In the genomic region with DNA sequence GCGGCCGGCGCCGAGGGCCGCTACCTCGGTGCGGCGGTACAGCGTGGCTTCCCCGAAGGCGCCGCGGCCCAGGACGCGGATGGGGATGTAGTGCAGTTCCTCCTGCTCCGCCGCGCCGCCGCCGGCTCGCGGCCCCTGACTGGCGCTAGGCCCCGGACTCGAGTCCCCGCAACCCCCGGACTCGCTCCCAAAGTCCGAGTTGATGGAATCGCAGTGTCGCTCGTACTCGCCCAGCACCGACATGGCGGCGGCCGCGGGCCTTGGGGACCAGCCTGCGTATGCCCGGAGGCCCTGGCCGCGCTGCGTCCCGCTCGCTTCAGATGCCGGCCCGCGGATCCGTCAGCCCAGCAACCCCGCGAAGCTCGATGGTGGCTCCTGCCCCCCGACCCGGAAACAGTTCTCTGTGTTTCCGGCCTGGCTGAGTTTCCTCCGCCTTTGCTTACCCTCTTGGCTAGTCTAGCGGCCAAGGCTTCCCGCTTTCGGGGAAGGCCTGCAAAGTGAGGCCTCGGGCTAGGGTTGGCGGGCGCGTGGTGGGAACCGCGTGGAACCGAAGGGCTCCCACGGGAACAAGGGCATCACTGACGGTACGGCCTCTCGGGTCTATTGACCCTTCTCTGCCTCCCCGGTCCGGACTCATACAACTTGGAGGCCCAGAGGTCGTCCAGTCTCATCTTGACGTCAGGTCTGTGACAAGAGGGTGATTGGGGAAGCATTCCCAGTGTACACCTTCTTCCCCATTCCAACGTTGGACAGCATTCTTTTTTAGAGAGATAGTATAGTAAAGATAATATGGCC, we compare ENCODE assay signal across 1 cellular context.
TF ChIP-seq lines count a peak whose summit lies in the region.

NEK9 (minus strand) TSS at position 370 of the 795 bp plus-strand sequence; CDS start at position 243, 127 bp downstream.

TF ChIP-seq in HEK293, 187 proteins besides CTCF, POLR2A, EP300 and RAD21 (continued from another document and continues in another):
- TF ChIP-seq, protein P1, sequence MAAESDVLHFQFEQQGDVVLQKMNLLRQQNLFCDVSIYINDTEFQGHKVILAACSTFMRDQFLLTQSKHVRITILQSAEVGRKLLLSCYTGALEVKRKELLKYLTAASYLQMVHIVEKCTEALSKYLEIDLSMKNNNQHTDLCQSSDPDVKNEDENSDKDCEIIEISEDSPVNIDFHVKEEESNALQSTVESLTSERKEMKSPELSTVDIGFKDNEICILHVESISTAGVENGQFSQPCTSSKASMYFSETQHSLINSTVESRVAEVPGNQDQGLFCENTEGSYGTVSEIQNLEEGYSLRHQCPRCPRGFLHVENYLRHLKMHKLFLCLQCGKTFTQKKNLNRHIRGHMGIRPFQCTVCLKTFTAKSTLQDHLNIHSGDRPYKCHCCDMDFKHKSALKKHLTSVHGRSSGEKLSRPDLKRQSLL (tag by site-specific recombination; IDR thresholded peaks at IDR 0.05), result no peak
- TF ChIP-seq, protein P2, sequence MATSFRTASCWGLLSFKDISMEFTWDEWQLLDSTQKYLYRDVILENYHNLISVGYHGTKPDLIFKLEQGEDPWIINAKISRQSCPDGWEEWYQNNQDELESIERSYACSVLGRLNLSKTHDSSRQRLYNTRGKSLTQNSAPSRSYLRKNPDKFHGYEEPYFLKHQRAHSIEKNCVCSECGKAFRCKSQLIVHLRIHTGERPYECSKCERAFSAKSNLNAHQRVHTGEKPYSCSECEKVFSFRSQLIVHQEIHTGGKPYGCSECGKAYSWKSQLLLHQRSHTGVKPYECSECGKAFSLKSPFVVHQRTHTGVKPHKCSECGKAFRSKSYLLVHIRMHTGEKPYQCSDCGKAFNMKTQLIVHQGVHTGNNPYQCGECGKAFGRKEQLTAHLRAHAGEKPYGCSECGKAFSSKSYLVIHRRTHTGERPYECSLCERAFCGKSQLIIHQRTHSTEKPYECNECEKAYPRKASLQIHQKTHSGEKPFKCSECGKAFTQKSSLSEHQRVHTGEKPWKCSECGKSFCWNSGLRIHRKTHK (tag by site-specific recombination; IDR thresholded peaks at IDR 0.05), result no peak
- TF ChIP-seq YY2 (tag by site-specific recombination; IDR thresholded peaks at IDR 0.05) (peak; percentile 70), ZNF341 (tag by site-specific recombination; IDR thresholded peaks at IDR 0.05; ENCODE audit: low read depth) (peak; percentile 29; the same call in 1 of the 2 replicates), ZNF660 (tag by site-specific recombination; IDR thresholded peaks at IDR 0.05) (peak; percentile 81), ZNF449 (tag by site-specific recombination; IDR thresholded peaks at IDR 0.05) (no peak), ZSCAN23 (tag by site-specific recombination; IDR thresholded peaks at IDR 0.05) (no peak), ZNF843 (tag by site-specific recombination; IDR thresholded peaks at IDR 0.05) (0 out of 2 replicates have a peak, but pooled peaks have one; percentile 38), PRDM10 (tag by site-specific recombination; IDR thresholded peaks at IDR 0.05) (peak; percentile 91), ZNF112 (tag by site-specific recombination; IDR thresholded peaks at IDR 0.05) (no peak), ZNF24 (tag by site-specific recombination; IDR thresholded peaks at IDR 0.05) (no peak), OSR2 (tag by site-specific recombination; IDR thresholded peaks at IDR 0.05) (no peak), ZNF639 (tag by site-specific recombination; IDR thresholded peaks at IDR 0.05) (peak; percentile 44), GLIS2 (tag by site-specific recombination; IDR thresholded peaks at IDR 0.05) (peak; percentile 84), MZF1 (tag by site-specific recombination; IDR thresholded peaks at IDR 0.05; ENCODE audit: borderline replicate concordance) (no peak), KLF9 (tag by site-specific recombination; IDR thresholded peaks at IDR 0.05; ENCODE audit: low read depth) (no peak), YY1 (tag by site-specific recombination; IDR thresholded peaks at IDR 0.05) (peak; percentile 78), ZNF404 (tag by site-specific recombination; IDR thresholded peaks at IDR 0.05) (no peak), ZBTB20 (tag by site-specific recombination; IDR thresholded peaks at IDR 0.05) (peak; percentile 79; the same call in 1 of the 2 replicates), ZNF76 (tag by site-specific recombination; IDR thresholded peaks at IDR 0.05; ENCODE audit: borderline replicate concordance, low read depth) (peak; percentile 69; the same call in 1 of the 2 replicates), KLF1 (tag by site-specific recombination; IDR thresholded peaks at IDR 0.05) (no peak), ZNF324 (tag by site-specific recombination; IDR thresholded peaks at IDR 0.05) (0 out of 2 replicates have a peak, but pooled peaks have one; percentile 40), ZBTB11 (tag by site-specific recombination; conservative IDR thresholded peaks at IDR 0.05; ENCODE audit: low read depth) (peak; percentile 97), ZBTB21 (tag by site-specific recombination; IDR thresholded peaks at IDR 0.05) (peak; percentile 62; the same call in 1 of the 2 replicates), WT1 (tag by site-specific recombination; IDR thresholded peaks at IDR 0.05) (no peak), ZNF561 (tag by site-specific recombination; IDR thresholded peaks at IDR 0.05; ENCODE audit: borderline replicate concordance) (peak; percentile 79; the same call in 1 of the 2 replicates), ZNF600 (tag by site-specific recombination; IDR thresholded peaks at IDR 0.05) (peak; percentile 69; the same call in 1 of the 2 replicates), ZNF560 (tag by site-specific recombination; IDR thresholded peaks at IDR 0.05; ENCODE audit: borderline replicate concordance) (no peak), ZNF2 (tag by site-specific recombination; IDR thresholded peaks at IDR 0.05) (peak; percentile 75), ZNF354C (tag by site-specific recombination; IDR thresholded peaks at IDR 0.05; ENCODE audit: borderline replicate concordance, low read depth) (no peak), ZBTB44 (tag by site-specific recombination; IDR thresholded peaks at IDR 0.05) (no peak), ZNF423 (tag by site-specific recombination; IDR thresholded peaks at IDR 0.05) (no peak), ZBTB8A (tag by site-specific recombination; IDR thresholded peaks at IDR 0.05) (peak; percentile 16)
- TF ChIP-seq, protein P3, sequence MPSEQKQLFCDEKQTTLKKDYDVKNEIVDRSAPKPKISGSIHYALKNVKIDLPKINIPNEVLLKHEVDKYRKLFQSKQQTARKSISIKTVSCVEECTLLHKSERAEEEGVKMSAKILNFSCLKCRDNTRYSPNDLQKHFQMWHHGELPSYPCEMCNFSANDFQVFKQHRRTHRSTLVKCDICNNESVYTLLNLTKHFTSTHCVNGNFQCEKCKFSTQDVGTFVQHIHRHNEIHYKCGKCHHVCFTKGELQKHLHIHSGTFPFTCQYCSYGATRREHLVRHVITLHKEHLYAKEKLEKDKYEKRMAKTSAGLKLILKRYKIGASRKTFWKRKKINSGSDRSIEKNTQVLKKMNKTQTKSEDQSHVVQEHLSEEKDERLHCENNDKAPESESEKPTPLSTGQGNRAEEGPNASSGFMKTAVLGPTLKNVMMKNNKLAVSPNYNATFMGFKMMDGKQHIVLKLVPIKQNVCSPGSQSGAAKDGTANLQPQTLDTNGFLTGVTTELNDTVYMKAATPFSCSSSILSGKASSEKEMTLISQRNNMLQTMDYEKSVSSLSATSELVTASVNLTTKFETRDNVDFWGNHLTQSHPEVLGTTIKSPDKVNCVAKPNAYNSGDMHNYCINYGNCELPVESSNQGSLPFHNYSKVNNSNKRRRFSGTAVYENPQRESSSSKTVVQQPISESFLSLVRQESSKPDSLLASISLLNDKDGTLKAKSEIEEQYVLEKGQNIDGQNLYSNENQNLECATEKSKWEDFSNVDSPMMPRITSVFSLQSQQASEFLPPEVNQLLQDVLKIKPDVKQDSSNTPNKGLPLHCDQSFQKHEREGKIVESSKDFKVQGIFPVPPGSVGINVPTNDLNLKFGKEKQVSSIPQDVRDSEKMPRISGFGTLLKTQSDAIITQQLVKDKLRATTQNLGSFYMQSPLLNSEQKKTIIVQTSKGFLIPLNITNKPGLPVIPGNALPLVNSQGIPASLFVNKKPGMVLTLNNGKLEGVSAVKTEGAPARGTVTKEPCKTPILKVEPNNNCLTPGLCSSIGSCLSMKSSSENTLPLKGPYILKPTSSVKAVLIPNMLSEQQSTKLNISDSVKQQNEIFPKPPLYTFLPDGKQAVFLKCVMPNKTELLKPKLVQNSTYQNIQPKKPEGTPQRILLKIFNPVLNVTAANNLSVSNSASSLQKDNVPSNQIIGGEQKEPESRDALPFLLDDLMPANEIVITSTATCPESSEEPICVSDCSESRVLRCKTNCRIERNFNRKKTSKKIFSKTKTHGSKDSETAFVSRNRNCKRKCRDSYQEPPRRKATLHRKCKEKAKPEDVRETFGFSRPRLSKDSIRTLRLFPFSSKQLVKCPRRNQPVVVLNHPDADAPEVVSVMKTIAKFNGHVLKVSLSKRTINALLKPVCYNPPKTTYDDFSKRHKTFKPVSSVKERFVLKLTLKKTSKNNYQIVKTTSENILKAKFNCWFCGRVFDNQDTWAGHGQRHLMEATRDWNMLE (tag by site-specific recombination; conservative IDR thresholded peaks at IDR 0.05; ENCODE audit: low read depth), result peak; percentile 93
